In the genomic region with DNA sequence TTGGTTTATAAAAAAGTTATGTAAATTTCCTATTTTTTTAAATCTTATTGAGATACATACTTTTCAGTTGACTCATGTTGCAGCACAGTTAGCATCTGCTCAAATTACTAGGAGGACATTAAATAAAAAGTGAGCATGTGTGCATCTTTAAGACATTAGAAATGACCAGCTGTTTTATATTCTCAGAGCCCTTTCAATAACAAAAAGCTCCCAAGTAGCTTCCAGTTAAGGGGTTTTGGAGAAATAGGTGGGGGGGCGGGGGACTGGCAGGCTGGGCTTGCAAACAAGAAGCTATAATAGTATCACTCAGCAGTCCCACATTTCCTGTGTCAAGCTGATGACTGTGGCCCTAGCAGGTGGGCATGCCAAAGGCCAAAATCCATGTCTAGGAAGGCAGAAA, we compare ENCODE assay signal across 15 cellular contexts.
DNase-seq lines count a peak whose midpoint lies in the region; ATAC-seq and TF ChIP-seq lines count a peak whose summit lies in the region.
"Had no signal": no experiment of that assay in that cellular context is flagged by ENCODE, and none has a peak within 500 bp of the region (broad histone marks: within the 10 kb centered on the region; RNA-seq: fewer than 3 reads in every experiment).

No MANE protein-coding gene starts in this region.

- no peaks in the 10 kb centered on the region for H3K36me3 Mint-ChIP-seq in progenitor cell of endocrine pancreas (ENCODE audit: insufficient read depth)

- H3K27ac Mint-ChIP-seq in progenitor cell of endocrine pancreas = no peak overlapping the region

- DNase-seq in NCI-H1417 (lab: John Stamatoyannopoulos, UW) (peak in 2 of 3 experiments; percentile 31 to 83), NCI-H1417 treated with DMSO at 0.1 percent for 48 hours (lab: John Stamatoyannopoulos, UW) (no peak), SHP77 treated with DMSO at 0.1 percent for 48 hours (lab: John Stamatoyannopoulos, UW) (peak; percentile 61), fibroblast of mammary gland (ENCODE audit: low read depth) (peak; percentile 36), skeletal muscle cell (ENCODE audit: low read depth) (peak; percentile 43), pons (ENCODE audit: low spot score) (no peak), progenitor cell of endocrine pancreas (ENCODE audit: low spot score, unreplicated experiment) (no peak)
- DNase-seq: 8988T; activated CD4-positive, alpha-beta T cell treated with anti-CD3 and anti-CD28 coated beads for 4 hours; activated gamma-delta T cell treated with Interleukin-2 at 50 U/mL for 16 hours; left ventricle myocardium inferior; nucleus accumbens; upper lobe of left lung had no signal

- H3K9me3 Mint-ChIP-seq in progenitor cell of endocrine pancreas (ENCODE audit: low read depth) = no peaks in the 10 kb centered on the region

- H3K27me3 Mint-ChIP-seq in progenitor cell of endocrine pancreas = no peaks in the 10 kb centered on the region

- ATAC-seq in HG03460 (IDR thresholded peaks at IDR 0.05; ENCODE audit: unreplicated experiment) = no peak

- no peak for TF ChIP-seq CTCF in fibroblast of mammary gland (conservative IDR thresholded peaks at IDR 0.05; ENCODE audit: control insufficient read depth, insufficient read depth, low read depth, low read length)
- no peak for TF ChIP-seq CTCF in progenitor cell of endocrine pancreas (IDR thresholded peaks at IDR 0.05; ENCODE audit: unreplicated experiment)

- no peak overlapping the region for H3K4me3 Mint-ChIP-seq in progenitor cell of endocrine pancreas (ENCODE audit: low read depth)

- H3K4me3 ChIP-seq in fibroblast of mammary gland (ENCODE audit: control insufficient read depth, low read depth, low read length) (no peak overlapping the region), skeletal muscle cell (ENCODE audit: low read depth, low read length) (no peak overlapping the region)
- H3K4me3 ChIP-seq: coronary artery, left ventricle myocardium inferior, upper lobe of left lung had no signal

- H3K4me1 Mint-ChIP-seq in progenitor cell of endocrine pancreas (ENCODE audit: low read depth) = no peaks in the 10 kb centered on the region

Comparison
In these comparisons a context has a peak if more than half of its experiments do, and no peak if none do; other contexts are left out.
1. DNase-seq: peak in NCI-H1417 (2 of 3), SHP77 treated with DMSO at 0.1 percent for 48 hours (single experiment), fibroblast of mammary gland (single experiment) and skeletal muscle cell (single experiment); none in NCI-H1417 treated with DMSO at 0.1 percent for 48 hours (single experiment), pons (single experiment) and progenitor cell of endocrine pancreas (single experiment).